Comparison of ENCODE assay signal across 9 cellular contexts in the genomic region with DNA sequence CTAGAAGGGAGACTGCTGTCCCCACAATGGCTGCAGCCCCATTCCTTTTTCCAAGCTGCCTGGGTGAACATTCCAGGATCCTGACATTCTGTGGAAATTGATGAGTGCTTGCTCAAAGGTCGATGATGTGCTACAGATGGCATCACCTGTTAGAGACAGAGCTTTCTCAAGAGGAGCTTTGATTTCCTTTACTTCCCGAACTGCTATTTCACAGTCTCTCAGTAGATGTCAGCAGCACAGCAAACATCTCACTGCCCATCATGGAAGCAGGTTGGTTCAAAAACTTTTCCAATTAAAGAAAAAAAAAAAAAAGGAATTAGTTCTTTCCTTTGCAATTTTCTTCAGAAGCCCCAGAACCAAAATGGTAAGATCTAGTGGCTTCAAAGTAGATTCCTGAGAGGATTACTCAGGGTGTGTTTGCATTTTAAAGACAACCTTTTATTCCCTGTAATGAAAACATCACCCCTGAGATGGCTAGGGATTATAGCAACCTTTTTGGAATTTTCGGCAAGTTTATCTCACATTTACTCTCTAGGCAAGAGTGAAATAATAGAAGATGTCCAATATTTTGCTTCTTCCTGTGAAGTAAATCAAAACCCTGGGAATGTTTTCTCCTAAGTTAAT. TPM values are rescaled to one million over a fixed set of nuclear protein-coding genes. Genes with fewer than 3 reads are reported as not detected.
DNase-seq lines count a peak whose midpoint lies in the region; ATAC-seq and TF ChIP-seq lines count a peak whose summit lies in the region.
"Had no signal": no experiment of that assay in that cellular context is flagged by ENCODE, and none has a peak within 500 bp of the region (broad histone marks: within the 10 kb centered on the region; RNA-seq: fewer than 3 reads in every experiment).

No MANE protein-coding gene starts in this region.

- H3K9me3 ChIP-seq in hepatocyte (ENCODE audit: low read depth) (no peaks in the 10 kb centered on the region), vagina (no peaks in the 10 kb centered on the region)

- no peaks in the 10 kb centered on the region for H3K36me3 ChIP-seq in hepatocyte (replicated peaks; ENCODE audit: insufficient read depth, low read depth)
- H3K36me3 ChIP-seq in vagina: no peaks in the 10 kb centered on the region

- H3K4me2 ChIP-seq in hepatocyte: no peak overlapping the region

- intact Hi-C loops in Right ventricle myocardium inferior (cut with DNase I) (loop anchor here (1.0 to 2.0 kb wide), 2 partner anchors 109 to 320 kb away; no protein-coding TSS in a partner anchor), cardiac septum (cut with DNase I) (loop anchor here (5.0 kb wide), 1 partner anchor 111 kb away; no protein-coding TSS in a partner anchor), vagina (cut with DNase I) (no loop called here)

- H3K4me1 ChIP-seq in hepatocyte (ENCODE audit: insufficient read depth) (peaks cover 6% of the 10 kb centered on the region), vagina (no peaks in the 10 kb centered on the region)

- WGBS in hepatocyte (ENCODE audit: low lambda C conversion rate, missing lambda C conversion rate): 25% methylated on average over 3 of the region's 3 CpGs

- TF ChIP-seq POLR2A in vagina (IDR thresholded peaks at IDR 0.05): no peak

- H3K27me3 ChIP-seq in hepatocyte: no peaks in the 10 kb centered on the region
- no peaks in the 10 kb centered on the region for H3K27me3 ChIP-seq in vagina

- H3K4me3 ChIP-seq in WI38 (ENCODE audit: low read depth, low read length) (no peak overlapping the region), hepatocyte (no peak overlapping the region), vagina (no peak overlapping the region)

- no peak overlapping the region for H2AFZ ChIP-seq in hepatocyte

- ATAC-seq in Right ventricle myocardium inferior (peak; percentile 56), HG02571 (IDR thresholded peaks at IDR 0.05; ENCODE audit: unreplicated experiment) (no peak), HG03354 (IDR thresholded peaks at IDR 0.05; ENCODE audit: poor library complexity, severe bottlenecking, unreplicated experiment) (no peak)

- DNase-seq in Right ventricle myocardium inferior (ENCODE audit: missing footprints) (no peak), cardiac septum (ENCODE audit: low spot score) (no peak), hepatocyte (ENCODE audit: low spot score) (peak; percentile 52), vagina (ENCODE audit: extremely low spot score in 2 of 2) (no peak), NCI-H1436 treated with DMSO at 0.1 percent for 48 hours (lab: John Stamatoyannopoulos, UW) (no peak)
- DNase-seq: activated CD8-positive, alpha-beta memory T cell treated with anti-CD3 and anti-CD28 coated beads, Interleukin-2, amount 50 U/mL, for 4 hours had no signal

- no peaks in the 10 kb centered on the region for H4K20me1 ChIP-seq in hepatocyte (ENCODE audit: insufficient read depth, poor library complexity, severe bottlenecking)

- H3K79me2 ChIP-seq in hepatocyte: no peaks in the 10 kb centered on the region

- H3K27ac ChIP-seq in hepatocyte (no peak overlapping the region), vagina (no peak overlapping the region)

- TF ChIP-seq CTCF in WI38 (IDR thresholded peaks at IDR 0.05; ENCODE audit: low read depth, low read length) (0 out of 2 replicates have a peak, but pooled peaks have one; percentile 28), hepatocyte (IDR thresholded peaks at IDR 0.05; ENCODE audit: poor library complexity) (peak; percentile 75), vagina (IDR thresholded peaks at IDR 0.05) (peak in 2 of 3 experiments; percentile 8 to 27)

- no peaks in the 10 kb centered on the region for H3K9me2 ChIP-seq in hepatocyte (replicated peaks; ENCODE audit: insufficient read depth)

RNA-seq across cellular contexts. Expression of a gene that starts 44.8 kb away (rescaled TPM):
- total RNA-seq in Right ventricle myocardium inferior: 42.6 TPM
- 80.8 TPM for total RNA-seq in cardiac septum
- 56.7 and 145 TPM in 2 replicates for total RNA-seq in hepatocyte
- 18.8 and 27.0 TPM in 2 replicates for polyA plus RNA-seq in hepatocyte
- total RNA-seq in vagina: 204 TPM

Comparison
In these comparisons a context has a peak if more than half of its experiments do, and no peak if none do; other contexts are left out.
1. CTCF ChIP-seq: peak in every context shown above with its lines; median percentile 75 in hepatocyte; 28 in WI38; 18 in vagina.